ENCODE assay signal across 8 cellular contexts in genomic region chr22:19179472-19180048, GRCh38. TPM values are rescaled to one million over a fixed set of nuclear protein-coding genes. Genes with fewer than 3 reads are reported as not detected.
DNase-seq lines count a peak whose midpoint lies in the region; ATAC-seq and TF ChIP-seq lines count a peak whose summit lies in the region.

No MANE protein-coding gene starts in this region.

- no peaks in the 10 kb centered on the region for H3K36me3 Mint-ChIP-seq in activated CD4-positive, alpha-beta T cell treated with anti-CD3 and anti-CD28 coated beads, Interleukin-2, amount 10 ng/mL, durations not matched to agents 7 days and 5 days (ENCODE audit: low read depth)

- H3K36me3 ChIP-seq in esophagus (ENCODE audit: control insufficient read depth in 2 of 2, insufficient read depth in 2 of 2, low read length in 1 of 2) (peaks cover 0 to 9% of the 10 kb centered on the region in 2 donors), thyroid gland (no peaks in the 10 kb centered on the region)

- H3K9me3 ChIP-seq in esophagus (ENCODE audit: control insufficient read depth in 2 of 2, insufficient read depth in 1 of 2, low read depth in 1 of 2, low read length in 1 of 2): no peaks in the 10 kb centered on the region
- no peaks in the 10 kb centered on the region for H3K9me3 ChIP-seq in mononuclear cell (ENCODE audit: low read depth, low read length)
- no peaks in the 10 kb centered on the region for H3K9me3 ChIP-seq in thyroid gland

- CTCF ChIA-PET in activated CD4-positive, alpha-beta T cell treated with anti-CD3 and anti-CD28 coated beads, Interleukin-2, amount 10 ng/mL, durations not matched to agents 7 days and 5 days (lab: Charles Lee): interaction anchor here (0.6 to 1.3 kb wide), 7 partner anchors 17 to 450 kb away, joined by 3 to 10 read pairs (median 3); partner anchors contain the start of gene ESS2

- H3K4me1 ChIP-seq in esophagus (ENCODE audit: control insufficient read depth in 2 of 2, insufficient read depth in 2 of 2, low read length in 1 of 2) (peaks cover 0 to 20% of the 10 kb centered on the region in 2 donors), mononuclear cell (ENCODE audit: insufficient read depth, low read length) (peaks cover 27% of the 10 kb centered on the region), thyroid gland (peaks cover 14 to 49% of the 10 kb centered on the region in 2 donors)

- POLR2A ChIA-PET in activated CD4-positive, alpha-beta T cell treated with anti-CD3 and anti-CD28 coated beads, Interleukin-2, amount 10 ng/mL, durations not matched to agents 7 days and 5 days (lab: Charles Lee): no interaction called here

- H3K27ac Mint-ChIP-seq in activated CD4-positive, alpha-beta T cell treated with anti-CD3 and anti-CD28 coated beads, Interleukin-2, amount 10 ng/mL, durations not matched to agents 7 days and 5 days: peak overlapping the region; percentile 83

- no peak for TF ChIP-seq POLR2A in thyroid gland (IDR thresholded peaks at IDR 0.05)

- H3K4me3 ChIP-seq in esophagus (ENCODE audit: low read depth in 1 of 2, low read length in 2 of 2) (peak overlapping the region; percentile 47 to 67), mononuclear cell (ENCODE audit: low read length) (peak overlapping the region; percentile 62), thyroid gland (replicated peaks in 1 of 3) (peak overlapping the region in 1 of 3 donors; percentile 92)

- peak; percentile 29 to 72 (median 60) for TF ChIP-seq CTCF in thyroid gland (IDR thresholded peaks at IDR 0.05)

- H3K27ac ChIP-seq in esophagus (ENCODE audit: low read depth in 2 of 2, low read length in 1 of 2): peak overlapping the region; percentile 76 to 94
- peak overlapping the region; percentile 23 to 86 (median 48) for H3K27ac ChIP-seq in thyroid gland

- ATAC-seq in HG02884 (IDR thresholded peaks at IDR 0.05; ENCODE audit: unreplicated experiment): peak; percentile 26

- H3K27me3 Mint-ChIP-seq in activated CD4-positive, alpha-beta T cell treated with anti-CD3 and anti-CD28 coated beads, Interleukin-2, amount 10 ng/mL, durations not matched to agents 7 days and 5 days: no peaks in the 10 kb centered on the region

- peak; percentile 58 for DNase-seq in activated CD4-positive, alpha-beta T cell treated with anti-CD3 and anti-CD28 coated beads, Interleukin-2, amount 10 ng/mL, durations not matched to agents 7 days and 5 days
- no peak for DNase-seq in activated CD4-positive, alpha-beta T cell treated with anti-CD3 and anti-CD28 coated beads for 4 hours
- DNase-seq in NCI-H2196 (lab: John Stamatoyannopoulos, UW; ENCODE audit: unreplicated experiment) (peak; percentile 76), thyroid gland (peak; percentile 75 to 77)
- peak; percentile 53 to 62 for DNase-seq in activated CD4-positive, alpha-beta T cell treated with anti-CD3 and anti-CD28 coated beads, Interleukin-2, amount 50 U/mL, for 48 hours

- 33 to 39% methylated on average over 16 of the region's 16 CpGs for WGBS in esophagus, 2 donors
- 31 to 39% methylated on average over 10 to 11 of the region's 16 CpGs for WGBS in thyroid gland, 2 donors

- peaks cover 27% of the 10 kb centered on the region for H3K4me1 Mint-ChIP-seq in activated CD4-positive, alpha-beta T cell treated with anti-CD3 and anti-CD28 coated beads, Interleukin-2, amount 10 ng/mL, durations not matched to agents 7 days and 5 days

- peak overlapping the region; percentile 80 for H3K4me3 Mint-ChIP-seq in activated CD4-positive, alpha-beta T cell treated with anti-CD3 and anti-CD28 coated beads, Interleukin-2, amount 10 ng/mL, durations not matched to agents 7 days and 5 days

- no peaks in the 10 kb centered on the region for H3K9me3 Mint-ChIP-seq in activated CD4-positive, alpha-beta T cell treated with anti-CD3 and anti-CD28 coated beads, Interleukin-2, amount 10 ng/mL, durations not matched to agents 7 days and 5 days

- H3K27me3 ChIP-seq in esophagus (ENCODE audit: control insufficient read depth in 1 of 2, insufficient read depth in 2 of 2, low read length in 2 of 2): no peaks in the 10 kb centered on the region
- H3K27me3 ChIP-seq in mononuclear cell (ENCODE audit: insufficient read depth, low read length): no peaks in the 10 kb centered on the region
- H3K27me3 ChIP-seq in thyroid gland: no peaks in the 10 kb centered on the region

- intact Hi-C loops in thyroid gland (cut with DNase I): loop anchor here (5.0 to 10.0 kb wide), 3 partner anchors 113 to 295 kb away; partner anchors contain the start of genes CDC45, CLTCL1, HIRA and MRPL40

RNA-seq across cellular contexts. Expression of gene SLC25A1, which starts 1.0 kb away (rescaled TPM):
- 10 to 100 TPM; 40.4 to 49.2 TPM for total RNA-seq in activated CD4-positive, alpha-beta T cell treated with anti-CD3 and anti-CD28 coated beads, Interleukin-2, amount 10 ng/mL, durations not matched to agents 7 days and 5 days
- 10 to 100 TPM; 36.1 to 54.6 TPM for polyA plus RNA-seq in esophagus
- 12.4 TPM for total RNA-seq in mononuclear cell
- 10 to 100 TPM; 38.7 to 79.9 (median 62.1) TPM for total RNA-seq in thyroid gland

RNA-seq across cellular contexts. Expression of gene GSC2, which starts 29.5 kb away (rescaled TPM):
- not detected for total RNA-seq in activated CD4-positive, alpha-beta T cell treated with anti-CD3 and anti-CD28 coated beads, Interleukin-2, amount 10 ng/mL, durations not matched to agents 7 days and 5 days
- polyA plus RNA-seq in esophagus: not detected
- total RNA-seq in mononuclear cell (not detected), thyroid gland (not detected)

RNA-seq across cellular contexts. Expression of gene ESS2, which starts 35.1 kb away (rescaled TPM):
- 10 to 100 TPM; 17.9 to 18.5 TPM for total RNA-seq in activated CD4-positive, alpha-beta T cell treated with anti-CD3 and anti-CD28 coated beads, Interleukin-2, amount 10 ng/mL, durations not matched to agents 7 days and 5 days
- polyA plus RNA-seq in esophagus: 10 to 100 TPM; 11.9 to 13.4 TPM
- 24.0 TPM for total RNA-seq in mononuclear cell
- total RNA-seq in thyroid gland: 10 to 100 TPM; 12.1 to 17.7 (median 15.0) TPM

RNA-seq across cellular contexts. Expression of gene TSSK2, which starts 48.5 kb away (rescaled TPM):
- total RNA-seq in activated CD4-positive, alpha-beta T cell treated with anti-CD3 and anti-CD28 coated beads, Interleukin-2, amount 10 ng/mL, durations not matched to agents 7 days and 5 days: not detected
- polyA plus RNA-seq in esophagus: under 1 TPM; 0.05 to 0.06 TPM
- total RNA-seq in mononuclear cell: 0.21 TPM
- under 1 TPM in 3 of 4 donors, not detected in 1; 0.59 to 0.94 (median 0.78) TPM for total RNA-seq in thyroid gland

RNA-seq across cellular contexts. Expression of gene DGCR2, which starts 57.3 kb away (rescaled TPM):
- total RNA-seq in activated CD4-positive, alpha-beta T cell treated with anti-CD3 and anti-CD28 coated beads, Interleukin-2, amount 10 ng/mL, durations not matched to agents 7 days and 5 days: 10 to 100 TPM; 38.7 to 39.0 TPM
- 10 to 100 TPM; 32.2 to 32.9 TPM for polyA plus RNA-seq in esophagus
- total RNA-seq in mononuclear cell (31.2 TPM), thyroid gland (100 to 1,000 TPM in 1 of 4 donors, 10 to 100 TPM in 3; 49.3 to 106 (median 86.9) TPM)

Comparison
In these comparisons a context has a peak if more than half of its experiments do, and no peak if none do; other contexts are left out.
1. DNase-seq: peak in activated CD4-positive, alpha-beta T cell treated with anti-CD3 and anti-CD28 coated beads, Interleukin-2, amount 10 ng/mL, durations not matched to agents 7 days and 5 days (single experiment), NCI-H2196 (single experiment), activated CD4-positive, alpha-beta T cell treated with anti-CD3 and anti-CD28 coated beads, Interleukin-2, amount 50 U/mL, for 48 hours (2 of 2) and thyroid gland (2 of 2); none in activated CD4-positive, alpha-beta T cell treated with anti-CD3 and anti-CD28 coated beads for 4 hours (0 of 2).